33 cellular contexts compared by ENCODE assay signal in genomic region chr3:129569856-129570255, GRCh38. TPM values are rescaled to one million over a fixed set of nuclear protein-coding genes. Genes with fewer than 3 reads are reported as not detected.
"Had no signal": no experiment of that assay in that cellular context is flagged by ENCODE, and none has a peak within 500 bp of the region (broad histone marks: within the 10 kb centered on the region; RNA-seq: fewer than 3 reads in every experiment).

No MANE protein-coding gene starts in this region.

- H3K27ac Mint-ChIP-seq: activated naive CD4-positive, alpha-beta T cell treated with anti-CD3 and anti-CD28 coated beads, Interleukin-2, amount 50 U/mL, for 72 hours; activated T-cell treated with anti-CD3 and anti-CD28 coated beads, Interleukin-2, amount 50 U/mL, for 24 hours; activated T-helper 17 cell treated with anti-CD3 and anti-CD28 coated beads, Interleukin-2, amount 50 U/mL, for 72 hours; naive B cell; WTC11 had no signal

- H3K36me3 Mint-ChIP-seq: activated naive CD4-positive, alpha-beta T cell treated with anti-CD3 and anti-CD28 coated beads, Interleukin-2, amount 50 U/mL, for 72 hours; naive B cell had no signal

- DNase-seq: activated CD4-positive, alpha-beta T cell treated with anti-CD3 and anti-CD28 coated beads, Interleukin-2, amount 50 U/mL, for 4 hours; activated CD8-positive, alpha-beta memory T cell treated with anti-CD3 and anti-CD28 coated beads for 24 hours; activated CD8-positive, alpha-beta memory T cell treated with anti-CD3 and anti-CD28 coated beads, Interleukin-2, amount 50 U/mL, for 4 hours; activated T-cell treated with anti-CD3 and anti-CD28 coated beads, Interleukin-2, amount 50 U/mL, for 24 hours; aorta; brain microvascular endothelial cell; central memory CD4-positive, alpha-beta T cell; dorsolateral prefrontal cortex; heart right ventricle; naive B cell; psoas muscle; stimulated activated CD4-positive, alpha-beta T cell treated with anti-CD3 and anti-CD28 coated beads, Interleukin-12 subunit alpha, Interleukin-12 subunit beta, amount 100 ng/mL, for 4 hours; stimulated activated CD4-positive, alpha-beta T cell treated with anti-CD3 and anti-CD28 coated beads, Interleukin-4, amount 100 ng/mL, for 4 hours; T1000; transverse colon; uterus had no signal

- H3K4me3 Mint-ChIP-seq: activated T-cell treated with anti-CD3 and anti-CD28 coated beads, Interleukin-2, amount 50 U/mL, for 24 hours; activated T-helper 17 cell treated with anti-CD3 and anti-CD28 coated beads, Interleukin-2, amount 50 U/mL, for 72 hours; naive B cell; WTC11 had no signal

- H3K27me3 ChIP-seq: brain microvascular endothelial cell, dorsolateral prefrontal cortex, heart right ventricle, transverse colon, uterus had no signal

- H3K4me1 Mint-ChIP-seq: activated T-helper 17 cell treated with anti-CD3 and anti-CD28 coated beads, Interleukin-2, amount 50 U/mL, for 72 hours had no signal

- H3K27ac ChIP-seq: brain microvascular endothelial cell, dorsolateral prefrontal cortex, heart right ventricle, psoas muscle, transverse colon, uterus had no signal

- H3K9me3 ChIP-seq: heart right ventricle, psoas muscle, transverse colon, uterus had no signal

- H3K36me3 ChIP-seq: transverse colon, uterus had no signal

- FAIRE-seq: colon had no signal

- H3K4me3 ChIP-seq: dorsolateral prefrontal cortex, heart right ventricle, lung, psoas muscle, transverse colon, uterus had no signal

- H3K27me3 Mint-ChIP-seq: activated T-cell treated with anti-CD3 and anti-CD28 coated beads, Interleukin-2, amount 50 U/mL, for 24 hours; activated T-helper 17 cell treated with anti-CD3 and anti-CD28 coated beads, Interleukin-2, amount 50 U/mL, for 72 hours; naive B cell had no signal

- H3K9me3 Mint-ChIP-seq: activated naive CD4-positive, alpha-beta T cell treated with anti-CD3 and anti-CD28 coated beads, Interleukin-2, amount 50 U/mL, for 72 hours; activated T-cell treated with anti-CD3 and anti-CD28 coated beads, Interleukin-2, amount 50 U/mL, for 24 hours; activated T-helper 17 cell treated with anti-CD3 and anti-CD28 coated beads, Interleukin-2, amount 50 U/mL, for 72 hours; naive B cell; WTC11 had no signal

- ATAC-seq: activated naive CD4-positive, alpha-beta T cell treated with anti-CD3 and anti-CD28 coated beads, Interleukin-2, amount 50 U/mL, for 72 hours; activated T-helper 17 cell treated with anti-CD3 and anti-CD28 coated beads, Interleukin-2, amount 50 U/mL, for 72 hours; heart right ventricle; left lobe of liver; psoas muscle; right cardiac atrium; WTC11 had no signal

- H3K4me1 ChIP-seq: transverse colon had no signal

RNA-seq across cellular contexts. Expression of gene H1-8, which starts 26.9 kb away (rescaled TPM):
- total RNA-seq: activated naive CD4-positive, alpha-beta T cell treated with anti-CD3 and anti-CD28 coated beads, Interleukin-2, amount 50 U/mL, for 72 hours; activated T-helper 17 cell treated with anti-CD3 and anti-CD28 coated beads, Interleukin-2, amount 50 U/mL, for 72 hours; aorta; dorsolateral prefrontal cortex; epithelial cell of proximal tubule; fibroblast of villous mesenchyme; heart right ventricle; kidney epithelial cell; left lobe of liver; lung; mesenteric fat pad; mucosa of gallbladder; osteocyte; psoas muscle; right cardiac atrium; skeletal muscle tissue; T-helper 1 cell treated with Interleukin-12 subunit alpha and Interleukin-12 subunit beta and Interleukin-4 antibody, amounts not matched to agents 30 ng/mL and 1 ng/mL, for 36 hours; temporal lobe; transverse colon; uterus; WTC11 had no signal
- polyA plus RNA-seq: adipose tissue, aorta, heart right ventricle, lung, psoas muscle, right cardiac atrium had no signal

RNA-seq across cellular contexts. Expression of gene RHO, which starts 41.4 kb away (rescaled TPM):
- total RNA-seq: activated naive CD4-positive, alpha-beta T cell treated with anti-CD3 and anti-CD28 coated beads, Interleukin-2, amount 50 U/mL, for 72 hours; activated T-helper 17 cell treated with anti-CD3 and anti-CD28 coated beads, Interleukin-2, amount 50 U/mL, for 72 hours; epithelial cell of proximal tubule; fibroblast of villous mesenchyme; heart right ventricle; kidney epithelial cell; left lobe of liver; lung; mesenteric fat pad; mucosa of gallbladder; osteocyte; psoas muscle; right cardiac atrium; skeletal muscle tissue; T-helper 1 cell treated with Interleukin-12 subunit alpha and Interleukin-12 subunit beta and Interleukin-4 antibody, amounts not matched to agents 30 ng/mL and 1 ng/mL, for 36 hours; temporal lobe; transverse colon; WTC11 had no signal
- polyA plus RNA-seq: adipose tissue, aorta, heart right ventricle, right cardiac atrium had no signal
